13 cellular contexts compared by ENCODE assay signal in the genomic region with DNA sequence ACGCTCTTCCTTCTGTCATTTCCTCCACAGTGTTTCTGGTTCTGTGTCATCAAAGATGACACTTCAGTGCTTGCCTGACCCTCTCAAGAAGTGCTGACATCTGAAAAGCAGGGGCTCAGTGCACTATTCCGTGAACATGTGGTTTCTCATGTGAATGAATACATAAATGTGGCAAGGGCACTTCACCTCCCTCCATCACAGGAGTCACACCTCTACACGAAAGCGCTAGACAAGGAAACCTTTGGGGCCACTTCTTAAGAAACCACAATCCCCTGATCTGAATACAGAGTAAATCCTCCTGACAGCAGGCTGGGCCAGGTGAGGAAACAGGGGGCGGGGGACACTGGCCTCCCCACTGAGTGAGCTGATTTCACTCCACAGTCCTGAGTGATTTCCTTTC.
DNase-seq lines count a peak whose midpoint lies in the region; ATAC-seq and TF ChIP-seq lines count a peak whose summit lies in the region.
"Had no signal": no experiment of that assay in that cellular context is flagged by ENCODE, and none has a peak within 500 bp of the region (broad histone marks: within the 10 kb centered on the region; RNA-seq: fewer than 3 reads in every experiment).

No MANE protein-coding gene starts in this region.

- H3K27ac ChIP-seq in coronary artery, result no peak overlapping the region
- H3K27ac ChIP-seq: colonic mucosa had no signal

- DNase-seq in GM06990 (ENCODE audit: extremely low read depth, insufficient read length) (peak; percentile 10), SKM-1 (lab: John Stamatoyannopoulos, UW; ENCODE audit: unreplicated experiment) (no peak), AML-193 (lab: John Stamatoyannopoulos, UW) (no peak), coronary artery (ENCODE audit: low spot score) (no peak)
- DNase-seq: colonic mucosa, COR-L47, foreskin fibroblast, NCI-H187 had no signal

- H3K36me3 ChIP-seq in GM06990 (ENCODE audit: control insufficient read depth, insufficient read depth, low read length), result no peaks in the 10 kb centered on the region
- H3K36me3 ChIP-seq: colonic mucosa had no signal

- peaks cover 5% of the 10 kb centered on the region for H3K36me3 Mint-ChIP-seq in activated naive CD8-positive, alpha-beta T cell

- TF ChIP-seq CTCF in GM06990 (IDR thresholded peaks at IDR 0.05; ENCODE audit: insufficient read depth, low read length, poor library complexity, severe bottlenecking) (no peak), coronary artery (IDR thresholded peaks at IDR 0.05) (no peak)

- H3K27me3 ChIP-seq in GM06990 (replicated peaks; ENCODE audit: control insufficient read depth, insufficient read depth, low read length), result no peaks in the 10 kb centered on the region; the same call in none of the 2 replicates
- H3K27me3 ChIP-seq: colonic mucosa had no signal

- H3K27me3 Mint-ChIP-seq in activated naive CD8-positive, alpha-beta T cell, result peaks cover 19% of the 10 kb centered on the region

- H3K4me1 Mint-ChIP-seq in activated naive CD8-positive, alpha-beta T cell (ENCODE audit: low read depth), result peaks cover 34% of the 10 kb centered on the region

- H3K4me3 ChIP-seq in GM06990 (replicated peaks; ENCODE audit: low read depth, low read length) (no peak overlapping the region), coronary artery (no peak overlapping the region)
- H3K4me3 ChIP-seq: colonic mucosa had no signal

- ATAC-seq in GM18873 (IDR thresholded peaks at IDR 0.05; ENCODE audit: low FRiP score, unreplicated experiment), result peak; percentile 60
- ATAC-seq in HG02798 (IDR thresholded peaks at IDR 0.05; ENCODE audit: poor library complexity, unreplicated experiment), result peak; percentile 63
- no peak for ATAC-seq in HG03045 (IDR thresholded peaks at IDR 0.05; ENCODE audit: unreplicated experiment)
- ATAC-seq: HCT116 had no signal

- peak overlapping the region; percentile 17 for H3K4me3 Mint-ChIP-seq in activated naive CD8-positive, alpha-beta T cell

- H3K9me3 Mint-ChIP-seq in activated naive CD8-positive, alpha-beta T cell (ENCODE audit: low read depth), result no peaks in the 10 kb centered on the region

- H3K27ac Mint-ChIP-seq in activated naive CD8-positive, alpha-beta T cell, result no peak overlapping the region
